ENCODE assay signal across 8 cellular contexts in the genomic region with DNA sequence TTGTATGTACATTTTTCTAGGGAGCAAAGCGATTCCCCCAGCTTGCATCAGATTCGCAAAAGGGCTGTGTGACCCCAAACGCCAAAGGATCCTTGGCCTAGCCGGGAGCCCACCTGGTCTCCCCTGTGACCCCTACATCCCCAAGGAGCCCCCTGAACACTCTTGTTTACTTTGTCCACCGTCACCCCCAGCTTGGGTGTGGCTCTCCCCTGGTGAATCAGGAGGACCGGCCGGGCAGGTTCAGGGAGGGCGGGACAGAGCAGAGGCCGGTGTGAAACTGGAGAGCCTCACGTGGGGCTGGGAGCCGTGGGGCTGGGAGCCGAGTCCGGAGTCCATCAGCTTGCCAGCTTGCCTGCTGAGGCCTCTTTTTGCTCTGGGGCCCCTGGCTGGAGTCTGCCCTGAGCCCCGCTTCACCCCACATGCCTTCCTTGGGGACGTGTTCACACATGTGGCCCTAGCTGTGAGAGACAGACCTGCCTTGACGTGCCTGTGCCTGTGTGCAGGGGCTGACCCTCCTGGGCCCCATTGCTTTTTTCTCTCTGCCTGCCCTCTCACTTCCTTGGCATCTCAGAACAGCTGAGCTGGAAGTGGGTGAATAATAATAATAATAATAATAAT. TPM values are rescaled to one million over a fixed set of nuclear protein-coding genes. Genes with fewer than 3 reads are reported as not detected.
DNase-seq lines count a peak whose midpoint lies in the region; ATAC-seq and TF ChIP-seq lines count a peak whose summit lies in the region.

No MANE protein-coding gene starts in this region.

- H3K9me3 ChIP-seq in CD8-positive, alpha-beta memory T cell (ENCODE audit: low read length): no peaks in the 10 kb centered on the region

- no peaks in the 10 kb centered on the region for H3K27me3 ChIP-seq in CD8-positive, alpha-beta memory T cell (ENCODE audit: insufficient read depth, low read length, poor library complexity, severe bottlenecking)
- H3K27me3 ChIP-seq in HL-60 (ENCODE audit: insufficient read depth, poor library complexity, severe bottlenecking): no peaks in the 10 kb centered on the region

- peak overlapping the region; percentile 67 to 99 (median 90) for H3K27ac Mint-ChIP-seq in CD8-positive, alpha-beta memory T cell
- peak overlapping the region; percentile 90 for H3K27ac Mint-ChIP-seq in activated CD4-positive, alpha-beta T cell treated with anti-CD3 and anti-CD28 coated beads, Interleukin-2, amount 10 ng/mL, durations not matched to agents 7 days and 5 days
- H3K27ac Mint-ChIP-seq in nephron progenitor cell: no peak overlapping the region

- no peaks in the 10 kb centered on the region for H3K36me3 ChIP-seq in CD8-positive, alpha-beta memory T cell (ENCODE audit: insufficient read depth, low read length)

- H3K4me1 Mint-ChIP-seq in CD8-positive, alpha-beta memory T cell: peaks cover 62 to 84% (median 82%) of the 10 kb centered on the region in 3 donors
- H3K4me1 Mint-ChIP-seq in activated CD4-positive, alpha-beta T cell treated with anti-CD3 and anti-CD28 coated beads, Interleukin-2, amount 10 ng/mL, durations not matched to agents 7 days and 5 days: peaks cover 70% of the 10 kb centered on the region
- peaks cover 69% of the 10 kb centered on the region for H3K4me1 Mint-ChIP-seq in nephron progenitor cell

- TF ChIP-seq CTCF in HL-60 (IDR thresholded peaks at IDR 0.05; ENCODE audit: insufficient read depth, low read length): no peak
- no peak for TF ChIP-seq CTCF in nephron progenitor cell (IDR thresholded peaks at IDR 0.05)

- ATAC-seq in GM21447 (IDR thresholded peaks at IDR 0.05; ENCODE audit: unreplicated experiment) (no peak), GM18909 (IDR thresholded peaks at IDR 0.05; ENCODE audit: poor library complexity, unreplicated experiment) (no peak)

- peak overlapping the region; percentile 99 for H3K4me3 ChIP-seq in CD8-positive, alpha-beta memory T cell (ENCODE audit: low read length)
- peak overlapping the region; percentile 74 for H3K4me3 ChIP-seq in HL-60 (replicated peaks; ENCODE audit: insufficient read depth, low read length)

- H3K36me3 Mint-ChIP-seq in CD8-positive, alpha-beta memory T cell: peaks cover 0 to 37% (median 8%) of the 10 kb centered on the region in 3 donors
- peaks cover 19% of the 10 kb centered on the region for H3K36me3 Mint-ChIP-seq in activated CD4-positive, alpha-beta T cell treated with anti-CD3 and anti-CD28 coated beads, Interleukin-2, amount 10 ng/mL, durations not matched to agents 7 days and 5 days (ENCODE audit: low read depth)
- H3K36me3 Mint-ChIP-seq in nephron progenitor cell (ENCODE audit: low read depth): peaks cover 30% of the 10 kb centered on the region

- peak overlapping the region; percentile 98 for H3K27ac ChIP-seq in CD8-positive, alpha-beta memory T cell (ENCODE audit: low read depth, low read length)
- H3K27ac ChIP-seq in HL-60 (replicated peaks): no peak overlapping the region

- no peaks in the 10 kb centered on the region for H3K9me3 Mint-ChIP-seq in CD8-positive, alpha-beta memory T cell
- H3K9me3 Mint-ChIP-seq in activated CD4-positive, alpha-beta T cell treated with anti-CD3 and anti-CD28 coated beads, Interleukin-2, amount 10 ng/mL, durations not matched to agents 7 days and 5 days: no peaks in the 10 kb centered on the region
- H3K9me3 Mint-ChIP-seq in nephron progenitor cell: peaks cover 7% of the 10 kb centered on the region

- DNase-seq in CD8-positive, alpha-beta memory T cell: no peak
- no peak for DNase-seq in HL-60 (ENCODE audit: low read depth in 1 of 2, low spot score in 1 of 2)
- DNase-seq in activated CD4-positive, alpha-beta T cell treated with anti-CD3 and anti-CD28 coated beads, Interleukin-2, amount 10 ng/mL, durations not matched to agents 7 days and 5 days: no peak
- peak; percentile 23 for DNase-seq in fibroblast of peridontal ligament (ENCODE audit: extremely low read depth)
- DNase-seq in nephron progenitor cell: peak; percentile 57
- no peak for DNase-seq in NCI-H2227 (lab: John Stamatoyannopoulos, UW; ENCODE audit: unreplicated experiment)

- POLR2A ChIA-PET in CD8-positive, alpha-beta memory T cell (lab: Charles Lee): interaction anchor here (0.6 to 0.7 kb wide), 2 partner anchors 59 to 82 kb away, joined by 5 read pairs; a partner anchor contains a TSS
- POLR2A ChIA-PET in activated CD4-positive, alpha-beta T cell treated with anti-CD3 and anti-CD28 coated beads, Interleukin-2, amount 10 ng/mL, durations not matched to agents 7 days and 5 days (lab: Charles Lee): no interaction called here

- peak overlapping the region; percentile 80 to 97 (median 91) for H3K4me3 Mint-ChIP-seq in CD8-positive, alpha-beta memory T cell
- H3K4me3 Mint-ChIP-seq in activated CD4-positive, alpha-beta T cell treated with anti-CD3 and anti-CD28 coated beads, Interleukin-2, amount 10 ng/mL, durations not matched to agents 7 days and 5 days: peak overlapping the region; percentile 81
- H3K4me3 Mint-ChIP-seq in nephron progenitor cell: peak overlapping the region; percentile 90

- CTCF ChIA-PET in CD8-positive, alpha-beta memory T cell (lab: Charles Lee): interaction anchor here (1.1 kb wide), 1 partner anchor 9 kb away, joined by 3 read pairs; no protein-coding TSS in a partner anchor
- CTCF ChIA-PET in activated CD4-positive, alpha-beta T cell treated with anti-CD3 and anti-CD28 coated beads, Interleukin-2, amount 10 ng/mL, durations not matched to agents 7 days and 5 days (lab: Charles Lee): interaction anchor here (0.6 to 1.0 kb wide), 3 partner anchors 15 to 455 kb away, joined by 3 read pairs; no protein-coding TSS in a partner anchor

- H3K4me1 ChIP-seq in CD8-positive, alpha-beta memory T cell (ENCODE audit: insufficient read depth, low read length): peaks cover 59% of the 10 kb centered on the region

- H3K27me3 Mint-ChIP-seq in CD8-positive, alpha-beta memory T cell: peaks cover 0 to 2% of the 10 kb centered on the region in 2 donors
- H3K27me3 Mint-ChIP-seq in activated CD4-positive, alpha-beta T cell treated with anti-CD3 and anti-CD28 coated beads, Interleukin-2, amount 10 ng/mL, durations not matched to agents 7 days and 5 days: no peaks in the 10 kb centered on the region
- H3K27me3 Mint-ChIP-seq in nephron progenitor cell (ENCODE audit: low read depth, poor library complexity): no peaks in the 10 kb centered on the region

RNA-seq across cellular contexts. Expression of a gene that starts 2.0 kb away (rescaled TPM):
- total RNA-seq in CD8-positive, alpha-beta memory T cell: 1 to 10 TPM; 5.5 to 5.7 TPM
- 8.9 TPM for polyA plus RNA-seq in CD8-positive, alpha-beta memory T cell
- 1 to 10 TPM; 4.8 TPM for total RNA-seq in activated CD4-positive, alpha-beta T cell treated with anti-CD3 and anti-CD28 coated beads, Interleukin-2, amount 10 ng/mL, durations not matched to agents 7 days and 5 days

RNA-seq across cellular contexts. Expression of a gene that starts 2.2 kb away (rescaled TPM):
- 10 to 100 TPM; 20.6 to 25.7 TPM for total RNA-seq in CD8-positive, alpha-beta memory T cell
- 17.3 TPM for polyA plus RNA-seq in CD8-positive, alpha-beta memory T cell
- 10 to 100 TPM; 23.4 to 33.5 TPM for total RNA-seq in activated CD4-positive, alpha-beta T cell treated with anti-CD3 and anti-CD28 coated beads, Interleukin-2, amount 10 ng/mL, durations not matched to agents 7 days and 5 days

RNA-seq across cellular contexts. Expression of a gene that starts 28.4 kb away (rescaled TPM):
- total RNA-seq in CD8-positive, alpha-beta memory T cell: 10 to 100 TPM; 13.6 to 13.7 TPM
- polyA plus RNA-seq in CD8-positive, alpha-beta memory T cell: 1.1 TPM
- total RNA-seq in activated CD4-positive, alpha-beta T cell treated with anti-CD3 and anti-CD28 coated beads, Interleukin-2, amount 10 ng/mL, durations not matched to agents 7 days and 5 days: 1 to 10 TPM; 5.7 to 7.3 TPM

RNA-seq across cellular contexts. Expression of a gene that starts 31.4 kb away (rescaled TPM):
- total RNA-seq in CD8-positive, alpha-beta memory T cell: 10 to 100 TPM; 10.3 to 10.6 TPM
- 2.9 TPM for polyA plus RNA-seq in CD8-positive, alpha-beta memory T cell
- total RNA-seq in activated CD4-positive, alpha-beta T cell treated with anti-CD3 and anti-CD28 coated beads, Interleukin-2, amount 10 ng/mL, durations not matched to agents 7 days and 5 days: 10 to 100 TPM; 17.5 to 19.8 TPM

RNA-seq across cellular contexts. Expression of a gene that starts 32.1 kb away (rescaled TPM):
- total RNA-seq in CD8-positive, alpha-beta memory T cell: 100 to 1,000 TPM; 202 TPM
- 89.5 TPM for polyA plus RNA-seq in CD8-positive, alpha-beta memory T cell
- 100 to 1,000 TPM; 149 to 182 TPM for total RNA-seq in activated CD4-positive, alpha-beta T cell treated with anti-CD3 and anti-CD28 coated beads, Interleukin-2, amount 10 ng/mL, durations not matched to agents 7 days and 5 days

Comparison
In these comparisons a context has a peak if more than half of its experiments do, and no peak if none do; other contexts are left out.
1. DNase-seq: peak in fibroblast of peridontal ligament (single experiment) and nephron progenitor cell (single experiment); none in CD8-positive, alpha-beta memory T cell (0 of 5), HL-60 (0 of 2), activated CD4-positive, alpha-beta T cell treated with anti-CD3 and anti-CD28 coated beads, Interleukin-2, amount 10 ng/mL, durations not matched to agents 7 days and 5 days (single experiment) and NCI-H2227 (single experiment).
2. Peak in every context shown above with its lines, with median percentiles within 50 percentile points of each other: H3K4me3 Mint-ChIP-seq.